26 cellular contexts compared by ENCODE assay signal in the genomic region with DNA sequence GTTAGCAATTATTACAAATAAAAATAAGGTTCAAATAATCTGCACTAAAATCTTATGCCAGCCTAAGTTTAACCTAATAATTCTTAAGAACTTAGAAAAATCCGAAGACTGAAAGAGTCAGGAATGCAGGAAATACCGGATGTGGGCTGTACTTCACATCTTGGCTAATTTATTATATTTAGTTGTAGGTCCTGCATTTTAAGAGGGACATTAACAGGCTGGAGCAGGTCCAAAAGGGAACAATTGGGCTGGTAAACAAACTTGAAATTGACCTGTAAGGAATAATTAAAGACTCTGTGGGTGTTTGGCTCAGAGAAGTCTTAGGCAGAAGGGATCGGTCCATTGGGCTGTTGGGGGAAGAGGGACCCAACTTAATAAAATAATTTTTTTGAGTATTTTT. TPM values are rescaled to one million over a fixed set of nuclear protein-coding genes. Genes with fewer than 3 reads are reported as not detected.
DNase-seq lines count a peak whose midpoint lies in the region; ATAC-seq, FAIRE-seq and TF ChIP-seq lines count a peak whose summit lies in the region.
"Had no signal": no experiment of that assay in that cellular context is flagged by ENCODE, and none has a peak within 500 bp of the region (broad histone marks: within the 10 kb centered on the region; RNA-seq: fewer than 3 reads in every experiment).

No MANE protein-coding gene starts in this region.

- H3K14ac ChIP-seq in neuronal stem cell (ENCODE audit: low read length), result no peak overlapping the region

- H3K27ac ChIP-seq in OCI-LY3 (ENCODE audit: low read length) (no peak overlapping the region), neuronal stem cell (replicated peaks; ENCODE audit: low read length) (no peak overlapping the region)
- H3K27ac ChIP-seq: coronary artery, heart left ventricle, neural progenitor cell, stomach had no signal

- H3K27ac Mint-ChIP-seq in endothelial cell (ENCODE audit: unreplicated experiment), result no peak overlapping the region
- H3K27ac Mint-ChIP-seq: activated naive CD4-positive, alpha-beta T cell treated with anti-CD3 and anti-CD28 coated beads, Interleukin-2, amount 50 U/mL, for 72 hours; activated T-helper 1 cell treated with anti-CD3 and anti-CD28 coated beads, Interleukin-12 subunit alpha, Interleukin-12 subunit beta, Interleukin-2, Interleukin-4 antibody, amounts not matched to agents 30 ng/mL and 10 ng/mL and 1 ng/mL, durations not matched to agents 14 hours and 24 hours and 36 hours; CD4-positive, alpha-beta T cell; neural progenitor cell; type B pancreatic cell had no signal

- H2BK15ac ChIP-seq in neuronal stem cell (ENCODE audit: low read length), result no peak overlapping the region

- no peak overlapping the region for H2BK12ac ChIP-seq in neuronal stem cell (ENCODE audit: low read length)

- no peak overlapping the region for H3K4me3 ChIP-seq in OCI-LY3 (ENCODE audit: low read length)
- no peak overlapping the region for H3K4me3 ChIP-seq in neuronal stem cell (ENCODE audit: low read length in 2 of 2)
- H3K4me3 ChIP-seq: coronary artery, heart left ventricle, MG63, mucosa of descending colon, neural progenitor cell, stomach had no signal

- H4K8ac ChIP-seq in neuronal stem cell (ENCODE audit: low read depth, low read length), result no peak overlapping the region

- no peaks in the 10 kb centered on the region for H3K79me1 ChIP-seq in neuronal stem cell (ENCODE audit: low read depth, low read length)

- peaks cover 49% of the 10 kb centered on the region for H3K4me1 ChIP-seq in OCI-LY3 (ENCODE audit: low read length)
- peaks cover 0 to 5% of the 10 kb centered on the region in 2 donors for H3K4me1 ChIP-seq in neuronal stem cell (ENCODE audit: control insufficient read depth in 2 of 2, insufficient read depth in 1 of 2, low read depth in 1 of 2, low read length in 2 of 2)
- H3K4me1 ChIP-seq: stomach had no signal

- H3K18ac ChIP-seq in neuronal stem cell (ENCODE audit: low read length), result no peak overlapping the region

- no peak overlapping the region for H2AK5ac ChIP-seq in neuronal stem cell (ENCODE audit: low read depth, low read length)

- H3K27me3 Mint-ChIP-seq in endothelial cell (ENCODE audit: unreplicated experiment), result no peaks in the 10 kb centered on the region

- peaks cover 6% of the 10 kb centered on the region for H3K4me1 Mint-ChIP-seq in endothelial cell (ENCODE audit: unreplicated experiment)

- no peak overlapping the region for H2BK120ac ChIP-seq in neuronal stem cell (ENCODE audit: low read depth, low read length)

- H2BK5ac ChIP-seq in neuronal stem cell (ENCODE audit: low read length), result no peak overlapping the region

- H3K4me2 ChIP-seq in OCI-LY3 (ENCODE audit: low read length) (0 out of 2 replicates have a peak overlapping the region, but pooled peaks have one; percentile 49), neuronal stem cell (ENCODE audit: insufficient read depth, low read length, poor library complexity, severe bottlenecking) (no peak overlapping the region)
- H3K4me2 ChIP-seq: neural progenitor cell had no signal

- H2AFZ ChIP-seq in OCI-LY3 (ENCODE audit: low read depth, low read length) (no peak overlapping the region), neuronal stem cell (ENCODE audit: low read length) (no peak overlapping the region)
- H2AFZ ChIP-seq: neural progenitor cell had no signal

- H3K27me3 ChIP-seq in OCI-LY3 (ENCODE audit: low read depth, low read length) (no peaks in the 10 kb centered on the region), neuronal stem cell (ENCODE audit: control insufficient read depth in 3 of 3, insufficient read depth in 3 of 3, low read depth in 1 of 3, low read length in 3 of 3) (peaks cover 0 to 5% (median 3%) of the 10 kb centered on the region in 3 experiments)
- H3K27me3 ChIP-seq: heart left ventricle, MG63, stomach had no signal

- no peak overlapping the region for H3K4me3 Mint-ChIP-seq in endothelial cell (ENCODE audit: unreplicated experiment)
- H3K4me3 Mint-ChIP-seq: activated T-helper 1 cell treated with anti-CD3 and anti-CD28 coated beads, Interleukin-12 subunit alpha, Interleukin-12 subunit beta, Interleukin-2, Interleukin-4 antibody, amounts not matched to agents 30 ng/mL and 10 ng/mL and 1 ng/mL, durations not matched to agents 14 hours and 24 hours and 36 hours; CD4-positive, alpha-beta T cell; neural progenitor cell; type B pancreatic cell had no signal

- TF ChIP-seq CTCF in OCI-LY3 (IDR thresholded peaks at IDR 0.05; ENCODE audit: low read depth, low read length) (no peak), endothelial cell (IDR thresholded peaks at IDR 0.05; ENCODE audit: unreplicated experiment) (no peak)

- WGBS in neuronal stem cell (ENCODE audit: extremely low coverage in 2 of 2, insufficient read length in 2 of 2, insufficient replicate concordance in 1 of 2), 2 donors, result no CpG with 5 or more reads among the region's 3 CpGs

- H3K9me3 ChIP-seq in OCI-LY3 (ENCODE audit: insufficient read depth, low read length) (no peaks in the 10 kb centered on the region), neuronal stem cell (replicated peaks in 1 of 2; ENCODE audit: control insufficient read depth in 2 of 2, insufficient read depth in 1 of 2, low read depth in 1 of 2, low read length in 2 of 2) (no peaks in the 10 kb centered on the region)
- H3K9me3 ChIP-seq: heart left ventricle, MG63, mucosa of descending colon, stomach had no signal

- H3K79me2 ChIP-seq in OCI-LY3 (ENCODE audit: low read length), result no peaks in the 10 kb centered on the region

- H3K4ac ChIP-seq in neuronal stem cell (ENCODE audit: low read length), result no peak overlapping the region

- H3K23ac ChIP-seq in neuronal stem cell (ENCODE audit: low read depth, low read length, poor library complexity), result no peak overlapping the region

- H3K9me3 Mint-ChIP-seq in endothelial cell (ENCODE audit: unreplicated experiment), result no peaks in the 10 kb centered on the region
- H3K9me3 Mint-ChIP-seq: activated naive CD4-positive, alpha-beta T cell treated with anti-CD3 and anti-CD28 coated beads, Interleukin-2, amount 50 U/mL, for 72 hours; activated T-helper 1 cell treated with anti-CD3 and anti-CD28 coated beads, Interleukin-12 subunit alpha, Interleukin-12 subunit beta, Interleukin-2, Interleukin-4 antibody, amounts not matched to agents 30 ng/mL and 10 ng/mL and 1 ng/mL, durations not matched to agents 14 hours and 24 hours and 36 hours; CD4-positive, alpha-beta T cell; neural progenitor cell; type B pancreatic cell had no signal

- H3K36me3 ChIP-seq in OCI-LY3 (replicated peaks; ENCODE audit: low read depth, low read length), result no peaks in the 10 kb centered on the region
- H3K36me3 ChIP-seq in neuronal stem cell (replicated peaks in 1 of 2; ENCODE audit: control insufficient read depth in 2 of 2, insufficient read depth in 2 of 2, low read length in 2 of 2), result no peaks in the 10 kb centered on the region
- H3K36me3 ChIP-seq: heart left ventricle, MG63, neural progenitor cell, stomach had no signal

- H4K20me1 ChIP-seq in OCI-LY3 (ENCODE audit: insufficient read depth, low read length), result no peaks in the 10 kb centered on the region

- no peak overlapping the region for H3K9ac ChIP-seq in OCI-LY3 (ENCODE audit: low read length)
- no peak overlapping the region for H3K9ac ChIP-seq in neuronal stem cell (ENCODE audit: low read depth, low read length, poor library complexity)
- H3K9ac ChIP-seq: neural progenitor cell had no signal

- no peak overlapping the region for H4K91ac ChIP-seq in neuronal stem cell (ENCODE audit: low read depth, low read length, poor library complexity)

- H3K36me3 Mint-ChIP-seq in endothelial cell (ENCODE audit: low read depth, unreplicated experiment), result no peaks in the 10 kb centered on the region
- H3K36me3 Mint-ChIP-seq: activated naive CD4-positive, alpha-beta T cell treated with anti-CD3 and anti-CD28 coated beads, Interleukin-2, amount 50 U/mL, for 72 hours; neural progenitor cell; type B pancreatic cell had no signal

- FAIRE-seq in islet of Langerhans (lab: Jason Lieb, UNC), result peak; percentile 55
- FAIRE-seq: endometrium had no signal

- peak; percentile 4 for DNase-seq in COLO829 (ENCODE audit: low spot score)
- peak; percentile 14 for DNase-seq in HCEC 1CT
- no peak for DNase-seq in endothelial cell (ENCODE audit: low spot score)
- DNase-seq in neuronal stem cell (ENCODE audit: low spot score), result no peak
- no peak for DNase-seq in NCI-H2107 treated with DMSO at 0.1 percent for 48 hours (lab: John Stamatoyannopoulos, UW; ENCODE audit: unreplicated experiment)
- DNase-seq: activated CD4-positive, alpha-beta T cell treated with anti-CD3 and anti-CD28 coated beads for 4 hours; CD4-positive, alpha-beta T cell; heart left ventricle; MG63; mucosa of descending colon; NCI-H1694; NCI-H446 treated with DMSO at 0.1 percent for 48 hours; Right ventricle myocardium superior; stimulated activated CD4-positive, alpha-beta T cell treated with anti-CD3 and anti-CD28 coated beads, Interleukin-4, amount 100 ng/mL, for 4 hours; stomach; T-helper 1 cell had no signal

- no peak for ATAC-seq in GM21529 (IDR thresholded peaks at IDR 0.05; ENCODE audit: unreplicated experiment)
- ATAC-seq: activated naive CD4-positive, alpha-beta T cell treated with anti-CD3 and anti-CD28 coated beads, Interleukin-2, amount 50 U/mL, for 72 hours; heart left ventricle; mucosa of descending colon had no signal

RNA-seq across cellular contexts. Expression of gene GLRA1, which starts 18.4 kb away (rescaled TPM):
- not detected for total RNA-seq in endothelial cell (ENCODE audit: unreplicated experiment)
- polyA plus RNA-seq in neuronal stem cell (2013, experiment 1 of 2), result not detected
- polyA plus RNA-seq in neuronal stem cell (2013, experiment 2 of 2), result not detected
- total RNA-seq: activated naive CD4-positive, alpha-beta T cell treated with anti-CD3 and anti-CD28 coated beads, Interleukin-2, amount 50 U/mL, for 72 hours; activated T-helper 1 cell treated with anti-CD3 and anti-CD28 coated beads, Interleukin-12 subunit alpha, Interleukin-12 subunit beta, Interleukin-2, Interleukin-4 antibody, amounts not matched to agents 30 ng/mL and 10 ng/mL and 1 ng/mL, durations not matched to agents 14 hours and 24 hours and 36 hours; CD4-positive, alpha-beta T cell; heart left ventricle; liver; mucosa of descending colon; Right ventricle myocardium superior; stomach had no signal
- polyA plus RNA-seq: heart left ventricle, liver, stomach had no signal

Comparison
In these comparisons a context has a peak if more than half of its experiments do, and no peak if none do; other contexts are left out.
1. DNase-seq: peak in COLO829 (single experiment) and HCEC 1CT (single experiment); none in endothelial cell (single experiment), neuronal stem cell (single experiment) and NCI-H2107 treated with DMSO at 0.1 percent for 48 hours (single experiment).